8 cellular contexts compared by ENCODE assay signal in the genomic region with DNA sequence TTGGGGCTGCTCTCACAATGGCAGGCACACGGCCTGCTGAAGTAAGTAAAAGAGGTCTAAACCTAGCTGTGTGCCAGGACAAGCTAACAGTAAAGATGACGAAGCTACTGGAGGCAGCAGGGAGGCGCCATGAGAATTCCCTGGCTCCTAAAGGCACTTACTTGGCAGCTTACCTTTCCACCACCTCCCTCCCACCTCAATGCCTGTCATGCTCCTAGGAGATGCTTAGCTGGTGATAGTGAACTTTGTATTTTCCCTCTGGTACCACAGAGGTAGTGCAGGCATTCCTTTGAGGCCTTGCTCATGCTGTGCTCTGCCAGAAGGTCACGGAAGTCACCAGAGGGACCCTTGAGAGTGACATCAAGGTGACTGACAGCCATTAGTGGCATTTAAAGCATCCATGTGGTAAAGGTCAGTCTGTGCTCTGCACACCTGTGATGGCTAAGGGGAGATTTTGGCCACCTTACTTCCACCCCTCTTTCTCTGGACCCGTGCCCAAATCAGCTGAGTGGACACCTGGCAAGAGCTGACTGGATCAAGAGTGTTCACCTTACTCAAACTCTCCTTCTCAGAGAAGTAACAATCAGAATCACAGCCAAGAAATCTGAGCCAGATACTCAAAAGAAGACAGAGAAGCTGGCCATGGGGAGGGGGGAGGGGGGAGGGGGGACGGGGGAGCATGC. TPM values are rescaled to one million over a fixed set of nuclear protein-coding genes. Genes with fewer than 3 reads are reported as not detected.
DNase-seq lines count a peak whose midpoint lies in the region; ATAC-seq and TF ChIP-seq lines count a peak whose summit lies in the region.
"Had no signal": no experiment of that assay in that cellular context is flagged by ENCODE, and none has a peak within 500 bp of the region (broad histone marks: within the 10 kb centered on the region; RNA-seq: fewer than 3 reads in every experiment).

No MANE protein-coding gene starts in this region.

- H3K9ac ChIP-seq in skeletal muscle tissue (ENCODE audit: low read depth in 1 of 3, low read length in 3 of 3): peak overlapping the region; percentile 41 to 66 (median 47)

- peak overlapping the region; percentile 29 for H3K4me3 Mint-ChIP-seq in WTC11

- H3K27ac ChIP-seq in skeletal muscle tissue (ENCODE audit: low read depth, low read length): peak overlapping the region; percentile 67

- H3K27ac Mint-ChIP-seq in WTC11: no peak overlapping the region; the same call in 1 of the 2 replicates

- no peak for TF ChIP-seq CTCF in WTC11 (IDR thresholded peaks at IDR 0.05)
- no peak for TF ChIP-seq CTCF in fibroblast of the aortic adventitia (IDR thresholded peaks at IDR 0.05; ENCODE audit: insufficient read depth, low read length)
- no peak for TF ChIP-seq CTCF in BE2C (IDR thresholded peaks at IDR 0.05; ENCODE audit: low read depth, low read length)

- H3K9me3 Mint-ChIP-seq in WTC11: no peaks in the 10 kb centered on the region

- CTCF ChIA-PET in WTC11 (lab: Charles Lee): interaction anchor here (1.0 to 1.1 kb wide), 2 partner anchors 48 to 77 kb away, joined by 3 to 4 read pairs; no protein-coding TSS in a partner anchor

- H3K36me3 Mint-ChIP-seq in WTC11: no peaks in the 10 kb centered on the region

- H3K4me3 ChIP-seq in H7 (ENCODE audit: insufficient read depth, low read depth, low read length) (no peak overlapping the region), fibroblast of the aortic adventitia (ENCODE audit: low read depth, low read length) (peak overlapping the region; percentile 39), skeletal muscle tissue (ENCODE audit: low read length in 3 of 3) (peak overlapping the region; percentile 11 to 22 (median 13)), BE2C (ENCODE audit: low read depth, low read length) (no peak overlapping the region)

- H3K36me3 ChIP-seq in H7 (replicated peaks; ENCODE audit: control insufficient read depth, insufficient read depth, low read length): no peaks in the 10 kb centered on the region; the same call in 1 of the 2 replicates
- H3K36me3 ChIP-seq in skeletal muscle tissue (ENCODE audit: control insufficient read depth in 3 of 3, insufficient read depth in 3 of 3, low read length in 3 of 3): peaks cover 0 to 7% (median 0%) of the 10 kb centered on the region in 3 donors
- no peaks in the 10 kb centered on the region for H3K36me3 ChIP-seq in BE2C

- H3K27me3 ChIP-seq in H7 (ENCODE audit: control insufficient read depth, insufficient read depth, low read length) (no peaks in the 10 kb centered on the region), skeletal muscle tissue (ENCODE audit: control insufficient read depth in 3 of 3, insufficient read depth in 3 of 3, low read length in 3 of 3) (peaks cover 0 to 1% (median 0%) of the 10 kb centered on the region in 3 donors), BE2C (no peaks in the 10 kb centered on the region)

- POLR2A ChIA-PET in WTC11 (lab: Charles Lee): interaction anchor here (0.9 kb wide), 1 partner anchor 18 kb away, joined by 3 read pairs; no protein-coding TSS in a partner anchor

- H3K4me1 Mint-ChIP-seq in WTC11: peaks cover 53% of the 10 kb centered on the region

- ATAC-seq in WTC11 (no peak), GM19463 (IDR thresholded peaks at IDR 0.05; ENCODE audit: unreplicated experiment) (no peak)

- H3K4me1 ChIP-seq in skeletal muscle tissue (ENCODE audit: control insufficient read depth in 3 of 3, insufficient read depth in 3 of 3, low read length in 3 of 3): peaks cover 53 to 70% (median 56%) of the 10 kb centered on the region in 3 donors
- no peaks in the 10 kb centered on the region for H3K4me1 ChIP-seq in BE2C

- no peaks in the 10 kb centered on the region for H3K9me3 ChIP-seq in skeletal muscle tissue (ENCODE audit: control insufficient read depth in 3 of 3, low read length in 3 of 3)
- H3K9me3 ChIP-seq in BE2C: no peaks in the 10 kb centered on the region

- H3K27me3 Mint-ChIP-seq in WTC11 (ENCODE audit: low read depth): peaks cover 11% of the 10 kb centered on the region

- DNase-seq in H7: peak; percentile 26
- no peak for DNase-seq in WTC11 (ENCODE audit: low spot score)
- DNase-seq in fibroblast of the aortic adventitia (ENCODE audit: low read depth): peak; percentile 88
- DNase-seq in C1 segment of cervical spinal cord (lab: John Stamatoyannopoulos, UW): no peak
- no peak for DNase-seq in BE2C
- DNase-seq: NCI-H1092 treated with DMSO at 0.1 percent for 48 hours had no signal

TF ChIP-seq in WTC11, 78 proteins besides CTCF, POLR2A, EP300 and RAD21:
- TF ChIP-seq MXD4 (CRISPR knock-in tag; IDR thresholded peaks at IDR 0.05; ENCODE audit: borderline replicate concordance) (no peak), ZNF317 (CRISPR knock-in tag; IDR thresholded peaks at IDR 0.05; ENCODE audit: borderline replicate concordance, low read depth) (no peak), ETV6 (CRISPR knock-in tag; IDR thresholded peaks at IDR 0.05) (no peak), GABPB1 (CRISPR knock-in tag; IDR thresholded peaks at IDR 0.05) (no peak), ZNF232 (CRISPR knock-in tag; IDR thresholded peaks at IDR 0.05) (no peak), PRRX2 (CRISPR knock-in tag; IDR thresholded peaks at IDR 0.05) (no peak), ZNF219 (CRISPR knock-in tag; IDR thresholded peaks at IDR 0.05; ENCODE audit: borderline replicate concordance) (no peak)
- TF ChIP-seq, protein P1, sequence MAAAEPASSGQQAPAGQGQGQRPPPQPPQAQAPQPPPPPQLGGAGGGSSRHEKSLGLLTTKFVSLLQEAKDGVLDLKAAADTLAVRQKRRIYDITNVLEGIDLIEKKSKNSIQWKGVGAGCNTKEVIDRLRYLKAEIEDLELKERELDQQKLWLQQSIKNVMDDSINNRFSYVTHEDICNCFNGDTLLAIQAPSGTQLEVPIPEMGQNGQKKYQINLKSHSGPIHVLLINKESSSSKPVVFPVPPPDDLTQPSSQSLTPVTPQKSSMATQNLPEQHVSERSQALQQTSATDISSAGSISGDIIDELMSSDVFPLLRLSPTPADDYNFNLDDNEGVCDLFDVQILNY (CRISPR knock-in tag; IDR thresholded peaks at IDR 0.05): no peak

RNA-seq across cellular contexts. Expression of gene FKBP1A, which starts 3.0 kb away (rescaled TPM):
- total RNA-seq in H7 (2014; rRNA removed; shearing (Covaris generic)): 132 and 136 TPM in 2 replicates
- total RNA-seq in WTC11 (2021): 197 to 218 TPM (median 201 TPM) in 3 replicates
- total RNA-seq in fibroblast of the aortic adventitia (ENCODE audit: low replicate concordance): 39.3 and 200 TPM in 2 replicates
- 56.4 TPM for total RNA-seq in skeletal muscle tissue
- 186 TPM for polyA plus RNA-seq in BE2C (2012; ENCODE audit: insufficient read depth, insufficient read length, low read depth)

Comparison
In these comparisons a context has a peak if more than half of its experiments do, and no peak if none do; other contexts are left out.
1. DNase-seq: peak in H7 (single experiment) and fibroblast of the aortic adventitia (single experiment); none in WTC11 (single experiment), C1 segment of cervical spinal cord (0 of 14) and BE2C (single experiment).
2. H3K4me3 ChIP-seq: peak in fibroblast of the aortic adventitia (single experiment) and skeletal muscle tissue (3 of 3); none in H7 (single experiment) and BE2C (single experiment).